ENCODE assay signal across 28 cellular contexts in genomic region chr11:70954471-70954870, GRCh38.
"Had no signal": no experiment of that assay in that cellular context is flagged by ENCODE, and none has a peak within 500 bp of the region (broad histone marks: within the 10 kb centered on the region; RNA-seq: fewer than 3 reads in every experiment).

No MANE protein-coding gene starts in this region.

- DNase-seq: activated CD4-positive, alpha-beta memory T cell treated with anti-CD3 and anti-CD28 coated beads for 36 hours; activated CD4-positive, alpha-beta T cell treated with anti-CD3 and anti-CD28 coated beads for 36 hours; activated CD4-positive, alpha-beta T cell treated with anti-CD3 and anti-CD28 coated beads, Interleukin-2, amount 10 ng/mL, durations not matched to agents 24 days and 14 days; activated CD4-positive, CD25-positive, alpha-beta regulatory T cell; activated CD4-positive, CD25-positive, alpha-beta regulatory T cell treated with anti-CD3 and anti-CD28 coated beads, Interleukin-2, amount 50 U/mL, for 72 hours; activated CD8-positive, alpha-beta memory T cell treated with anti-CD3 and anti-CD28 coated beads, Interleukin-2, amount 10 ng/mL, durations not matched to agents 7 days and 5 days; activated CD8-positive, alpha-beta memory T cell treated with anti-CD3 and anti-CD28 coated beads, Interleukin-2, amount 50 U/mL, for 4 hours; activated CD8-positive, alpha-beta T cell treated with anti-CD3 and anti-CD28 coated beads, Interleukin-2, amount 10 ng/mL, durations not matched to agents 7 days and 5 days; activated effector memory CD4-positive, alpha-beta T cell treated with anti-CD3 and anti-CD28 coated beads, Interleukin-2, amount 50 U/mL, for 16 hours; activated naive CD4-positive, alpha-beta T cell treated with anti-CD3 and anti-CD28 coated beads for 36 hours; activated naive CD8-positive, alpha-beta T cell treated with anti-CD3 and anti-CD28 coated beads for 36 hours; activated naive CD8-positive, alpha-beta T cell treated with anti-CD3 and anti-CD28 coated beads, Interleukin-2, amount 50 U/mL, for 24 hours; activated T-cell treated with anti-CD3 and anti-CD28 coated beads, Interleukin-2, amount 50 U/mL, for 1 hour; activated T-cell treated with anti-CD3 and anti-CD28 coated beads, Interleukin-2, amount 50 U/mL, for 48 hours; adrenal gland; amygdala; central memory CD4-positive, alpha-beta T cell; cerebellar nuclear complex; colonic mucosa; effector memory CD4-positive, alpha-beta T cell; endodermal cell; foreskin keratinocyte; T-helper 2 cell had no signal

- H3K4me3 ChIP-seq: adrenal gland, ascending aorta, breast epithelium, cardiac muscle cell, colonic mucosa, gastroesophageal sphincter had no signal

- H3K36me3 ChIP-seq: adrenal gland, ascending aorta, breast epithelium, cardiac muscle cell, colonic mucosa, gastroesophageal sphincter had no signal

- ATAC-seq: activated CD4-positive, alpha-beta T cell treated with anti-CD3 and anti-CD28 coated beads for 36 hours; activated CD8-positive, alpha-beta memory T cell treated with anti-CD3 and anti-CD28 coated beads, Interleukin-2, amount 10 ng/mL, durations not matched to agents 7 days and 5 days; activated CD8-positive, alpha-beta T cell treated with anti-CD3 and anti-CD28 coated beads, Interleukin-2, amount 10 ng/mL, durations not matched to agents 7 days and 5 days; activated naive CD8-positive, alpha-beta T cell treated with anti-CD3 and anti-CD28 coated beads, Interleukin-2, amount 50 U/mL, for 24 hours; esophagus mucosa; foreskin keratinocyte; gastroesophageal sphincter had no signal

- H3K27me3 ChIP-seq: adrenal gland, ascending aorta, breast epithelium, cardiac muscle cell, colonic mucosa, foreskin keratinocyte, gastroesophageal sphincter had no signal

- H3K9me3 ChIP-seq: adrenal gland, breast epithelium, colonic mucosa, gastroesophageal sphincter had no signal

- H3K27ac ChIP-seq: adrenal gland, ascending aorta, breast epithelium, cardiac muscle cell, colonic mucosa, foreskin keratinocyte, gastroesophageal sphincter had no signal

- H3K4me1 ChIP-seq: adrenal gland, ascending aorta, breast epithelium, colonic mucosa, foreskin keratinocyte, gastroesophageal sphincter had no signal
